2 cellular contexts compared by ENCODE assay signal in genomic region chr5:5071554-5071953, GRCh38.
A peak's percentile ranks its signal among the peaks of the same experiment; 100 is the strongest.
TF ChIP-seq lines count a peak whose summit lies in the region.

No MANE protein-coding gene starts in this region.

TF ChIP-seq in HCT116, 20 proteins besides CTCF, POLR2A, EP300 and RAD21:
- TF ChIP-seq, protein P1, sequence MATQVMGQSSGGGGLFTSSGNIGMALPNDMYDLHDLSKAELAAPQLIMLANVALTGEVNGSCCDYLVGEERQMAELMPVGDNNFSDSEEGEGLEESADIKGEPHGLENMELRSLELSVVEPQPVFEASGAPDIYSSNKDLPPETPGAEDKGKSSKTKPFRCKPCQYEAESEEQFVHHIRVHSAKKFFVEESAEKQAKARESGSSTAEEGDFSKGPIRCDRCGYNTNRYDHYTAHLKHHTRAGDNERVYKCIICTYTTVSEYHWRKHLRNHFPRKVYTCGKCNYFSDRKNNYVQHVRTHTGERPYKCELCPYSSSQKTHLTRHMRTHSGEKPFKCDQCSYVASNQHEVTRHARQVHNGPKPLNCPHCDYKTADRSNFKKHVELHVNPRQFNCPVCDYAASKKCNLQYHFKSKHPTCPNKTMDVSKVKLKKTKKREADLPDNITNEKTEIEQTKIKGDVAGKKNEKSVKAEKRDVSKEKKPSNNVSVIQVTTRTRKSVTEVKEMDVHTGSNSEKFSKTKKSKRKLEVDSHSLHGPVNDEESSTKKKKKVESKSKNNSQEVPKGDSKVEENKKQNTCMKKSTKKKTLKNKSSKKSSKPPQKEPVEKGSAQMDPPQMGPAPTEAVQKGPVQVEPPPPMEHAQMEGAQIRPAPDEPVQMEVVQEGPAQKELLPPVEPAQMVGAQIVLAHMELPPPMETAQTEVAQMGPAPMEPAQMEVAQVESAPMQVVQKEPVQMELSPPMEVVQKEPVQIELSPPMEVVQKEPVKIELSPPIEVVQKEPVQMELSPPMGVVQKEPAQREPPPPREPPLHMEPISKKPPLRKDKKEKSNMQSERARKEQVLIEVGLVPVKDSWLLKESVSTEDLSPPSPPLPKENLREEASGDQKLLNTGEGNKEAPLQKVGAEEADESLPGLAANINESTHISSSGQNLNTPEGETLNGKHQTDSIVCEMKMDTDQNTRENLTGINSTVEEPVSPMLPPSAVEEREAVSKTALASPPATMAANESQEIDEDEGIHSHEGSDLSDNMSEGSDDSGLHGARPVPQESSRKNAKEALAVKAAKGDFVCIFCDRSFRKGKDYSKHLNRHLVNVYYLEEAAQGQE (IDR thresholded peaks at IDR 0.05; ENCODE audit: low read depth) = peak; percentile 12; the same call in 1 of the 2 replicates
- TF ChIP-seq POLR2AphosphoS5 (IDR thresholded peaks at IDR 0.05; ENCODE audit: low read depth, low read length) = no peak

TF ChIP-seq in HEK293, 187 proteins besides CTCF, POLR2A, EP300 and RAD21:
- TF ChIP-seq, protein P1 (tag by site-specific recombination; IDR thresholded peaks at IDR 0.05) = peak; percentile 97
- no peak for TF ChIP-seq TSHZ1 (tag by site-specific recombination; IDR thresholded peaks at IDR 0.05; ENCODE audit: borderline replicate concordance)
